In genomic region chr18:42222557-42222956, GRCh38 we compare ENCODE assay signal across 32 cellular contexts.
"Had no signal": no experiment of that assay in that cellular context is flagged by ENCODE, and none has a peak within 500 bp of the region (broad histone marks: within the 10 kb centered on the region; RNA-seq: fewer than 3 reads in every experiment).

No MANE protein-coding gene starts in this region.

- H3K27ac ChIP-seq: adrenal gland, ascending aorta, body of pancreas, brain microvascular endothelial cell, breast epithelium, cardiac muscle cell had no signal

- H3K4me3 ChIP-seq: adrenal gland, ascending aorta, body of pancreas, breast epithelium, cardiac muscle cell had no signal

- ATAC-seq: activated naive CD4-positive, alpha-beta T cell treated with anti-CD3 and anti-CD28 coated beads, Interleukin-2, amount 50 U/mL, for 72 hours; activated naive CD8-positive, alpha-beta T cell treated with anti-CD3 and anti-CD28 coated beads, Interleukin-2, amount 50 U/mL, for 24 hours; activated T-cell treated with anti-CD3 and anti-CD28 coated beads, Interleukin-2, amount 50 U/mL, for 4 hours; activated T-cell treated with anti-CD3 and anti-CD28 coated beads, Interleukin-2, amount 50 U/mL, for 72 hours; activated T-helper 17 cell treated with anti-CD3 and anti-CD28 coated beads, Interleukin-2, amount 50 U/mL, for 72 hours; body of pancreas had no signal

- H3K4me1 ChIP-seq: adrenal gland, ascending aorta, body of pancreas, breast epithelium had no signal

- H3K27me3 ChIP-seq: adrenal gland, ascending aorta, body of pancreas, brain microvascular endothelial cell, breast epithelium, cardiac muscle cell had no signal

- FAIRE-seq: astrocyte, bronchial epithelial cell had no signal

- H3K9me3 ChIP-seq: adrenal gland, ascending aorta, body of pancreas, breast epithelium had no signal

- DNase-seq: activated effector memory CD4-positive, alpha-beta T cell treated with anti-CD3 and anti-CD28 coated beads, Interleukin-2, amount 50 U/mL, for 16 hours; activated effector memory CD4-positive, alpha-beta T cell treated with Interleukin-2 at 50 U/mL for 16 hours; activated gamma-delta T cell; activated gamma-delta T cell treated with Interleukin-2 at 50 U/mL for 16 hours; activated naive CD4-positive, alpha-beta T cell; activated naive CD4-positive, alpha-beta T cell treated with anti-CD3 and anti-CD28 coated beads for 36 hours; activated naive CD4-positive, alpha-beta T cell treated with anti-CD3 and anti-CD28 coated beads, Interleukin-2, amount 10 ng/mL, durations not matched to agents 7 days and 5 days; activated naive CD4-positive, alpha-beta T cell treated with anti-CD3 and anti-CD28 coated beads, Interleukin-2, amount 50 U/mL, for 16 hours; activated naive CD4-positive, alpha-beta T cell treated with Interleukin-2 at 50 U/mL for 16 hours; activated naive CD8-positive, alpha-beta T cell treated with anti-CD3 and anti-CD28 coated beads for 36 hours; activated naive CD8-positive, alpha-beta T cell treated with anti-CD3 and anti-CD28 coated beads, Interleukin-2, amount 10 ng/mL, durations not matched to agents 7 days and 5 days; activated naive CD8-positive, alpha-beta T cell treated with anti-CD3 and anti-CD28 coated beads, Interleukin-2, amount 50 U/mL, for 24 hours; activated T-cell treated with anti-CD3 and anti-CD28 coated beads, Interleukin-2, amount 50 U/mL, for 24 hours; activated T-cell treated with anti-CD3 and anti-CD28 coated beads, Interleukin-2, amount 50 U/mL, for 4 hours; activated T-cell treated with anti-CD3 and anti-CD28 coated beads, Interleukin-2, amount 50 U/mL, for 48 hours; activated T-cell treated with anti-CD3 and anti-CD28 coated beads, Interleukin-2, amount 50 U/mL, for 72 hours; adrenal gland; amniotic stem cell; amygdala; anterior cingulate cortex; aorta; body of pancreas; brain microvascular endothelial cell; central memory CD4-positive, alpha-beta T cell; cerebellar nuclear complex had no signal

- H3K36me3 ChIP-seq: adrenal gland, ascending aorta, brain microvascular endothelial cell, breast epithelium, cardiac muscle cell had no signal
